Comparison of ENCODE assay signal across 13 cellular contexts in the genomic region with DNA sequence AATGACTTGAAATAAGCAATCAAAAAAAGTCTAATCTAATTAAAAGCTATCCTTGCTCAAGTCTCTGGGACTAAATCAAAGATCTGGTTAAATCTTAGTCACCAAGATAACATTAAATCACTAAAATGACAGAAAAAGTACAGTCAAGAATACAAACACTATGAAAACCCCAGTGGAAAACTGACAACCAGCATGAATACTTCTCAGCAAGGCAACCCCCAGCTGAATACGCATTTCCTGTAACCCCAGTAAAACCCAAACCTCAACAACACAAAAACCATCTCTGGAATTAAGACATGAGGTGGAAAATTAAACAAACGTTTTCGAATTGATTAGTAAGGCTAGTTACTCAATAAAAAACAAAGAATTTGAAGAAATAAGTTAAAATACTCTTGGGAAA. TPM values are rescaled to one million over a fixed set of nuclear protein-coding genes. Genes with fewer than 3 reads are reported as not detected.
DNase-seq lines count a peak whose midpoint lies in the region; ATAC-seq lines count a peak whose summit lies in the region.
"Had no signal": no experiment of that assay in that cellular context is flagged by ENCODE, and none has a peak within 500 bp of the region (broad histone marks: within the 10 kb centered on the region; RNA-seq: fewer than 3 reads in every experiment).

No MANE protein-coding gene starts in this region.

- H3K36me3 ChIP-seq in CD4-positive, CD25-positive, alpha-beta regulatory T cell (ENCODE audit: control insufficient read depth, insufficient read depth, low read length), result peaks cover 37% of the 10 kb centered on the region

- peak overlapping the region; percentile 1 to 77 (median 50) for H3K4me3 Mint-ChIP-seq in CD4-positive, CD25-positive, alpha-beta regulatory T cell
- no peak overlapping the region for H3K4me3 Mint-ChIP-seq in IgD-negative memory B cell
- no peak overlapping the region for H3K4me3 Mint-ChIP-seq in activated naive CD4-positive, alpha-beta T cell treated with anti-CD3 and anti-CD28 coated beads, Interleukin-2, amount 10 ng/mL, durations not matched to agents 7 days and 5 days

- H3K4me1 Mint-ChIP-seq in CD4-positive, CD25-positive, alpha-beta regulatory T cell, result peaks cover 36 to 61% (median 45%) of the 10 kb centered on the region in 4 donors
- peaks cover 9 to 10% (median 10%) of the 10 kb centered on the region in 3 donors for H3K4me1 Mint-ChIP-seq in IgD-negative memory B cell
- peaks cover 20% of the 10 kb centered on the region for H3K4me1 Mint-ChIP-seq in activated naive CD4-positive, alpha-beta T cell treated with anti-CD3 and anti-CD28 coated beads, Interleukin-2, amount 10 ng/mL, durations not matched to agents 7 days and 5 days

- peak overlapping the region; percentile 83 for H3K27ac ChIP-seq in CD4-positive, CD25-positive, alpha-beta regulatory T cell (ENCODE audit: insufficient read depth, low read length, poor library complexity, severe bottlenecking)
- H3K27ac ChIP-seq: stomach had no signal

- DNase-seq in CD4-positive, CD25-positive, alpha-beta regulatory T cell, result peak; percentile 49 to 71 (median 58)
- no peak for DNase-seq in activated naive CD4-positive, alpha-beta T cell treated with anti-CD3 and anti-CD28 coated beads, Interleukin-2, amount 10 ng/mL, durations not matched to agents 7 days and 5 days
- DNase-seq in iris pigment epithelial cell (ENCODE audit: low read depth), result peak; percentile 75
- no peak for DNase-seq in NCI-H146 (lab: John Stamatoyannopoulos, UW)
- DNase-seq in NCI-H1105 treated with DMSO at 0.1 percent for 48 hours (lab: John Stamatoyannopoulos, UW), result no peak
- DNase-seq in KG1 (lab: John Stamatoyannopoulos, UW), result no peak
- DNase-seq: activated gamma-delta T cell, left colon, NCI-H2029, stomach had no signal

- H3K9me3 Mint-ChIP-seq in CD4-positive, CD25-positive, alpha-beta regulatory T cell, result no peaks in the 10 kb centered on the region
- H3K9me3 Mint-ChIP-seq in IgD-negative memory B cell, result no peaks in the 10 kb centered on the region
- no peaks in the 10 kb centered on the region for H3K9me3 Mint-ChIP-seq in activated naive CD4-positive, alpha-beta T cell treated with anti-CD3 and anti-CD28 coated beads, Interleukin-2, amount 10 ng/mL, durations not matched to agents 7 days and 5 days

- H3K4me1 ChIP-seq in CD4-positive, CD25-positive, alpha-beta regulatory T cell (ENCODE audit: control insufficient read depth, insufficient read depth, low read length, poor library complexity, severe bottlenecking), result peaks cover 29% of the 10 kb centered on the region
- H3K4me1 ChIP-seq: HAP-1 had no signal

- H3K27me3 Mint-ChIP-seq in CD4-positive, CD25-positive, alpha-beta regulatory T cell, result no peaks in the 10 kb centered on the region
- no peaks in the 10 kb centered on the region for H3K27me3 Mint-ChIP-seq in IgD-negative memory B cell
- no peaks in the 10 kb centered on the region for H3K27me3 Mint-ChIP-seq in activated naive CD4-positive, alpha-beta T cell treated with anti-CD3 and anti-CD28 coated beads, Interleukin-2, amount 10 ng/mL, durations not matched to agents 7 days and 5 days

- H3K4me3 ChIP-seq in CD4-positive, CD25-positive, alpha-beta regulatory T cell (ENCODE audit: low read depth, low read length), result peak overlapping the region; percentile 76
- H3K4me3 ChIP-seq: HAP-1, stomach had no signal

- peaks cover 33% of the 10 kb centered on the region for H3K36me3 Mint-ChIP-seq in CD4-positive, CD25-positive, alpha-beta regulatory T cell
- peaks cover 9% of the 10 kb centered on the region for H3K36me3 Mint-ChIP-seq in IgD-negative memory B cell
- H3K36me3 Mint-ChIP-seq in activated naive CD4-positive, alpha-beta T cell treated with anti-CD3 and anti-CD28 coated beads, Interleukin-2, amount 10 ng/mL, durations not matched to agents 7 days and 5 days, result peaks cover 51% of the 10 kb centered on the region

- ATAC-seq in CD4-positive, CD25-positive, alpha-beta regulatory T cell (ENCODE audit: low read depth in 2 of 2), result peak; percentile 69 to 70
- ATAC-seq in GM18870 (IDR thresholded peaks at IDR 0.05; ENCODE audit: unreplicated experiment), result no peak
- ATAC-seq: left colon had no signal

- H3K27ac Mint-ChIP-seq in CD4-positive, CD25-positive, alpha-beta regulatory T cell, result peak overlapping the region; percentile 93 to 99 (median 93)
- H3K27ac Mint-ChIP-seq in IgD-negative memory B cell, result peak overlapping the region; percentile 50 to 61 (median 59)
- H3K27ac Mint-ChIP-seq in activated naive CD4-positive, alpha-beta T cell treated with anti-CD3 and anti-CD28 coated beads, Interleukin-2, amount 10 ng/mL, durations not matched to agents 7 days and 5 days, result peak overlapping the region; percentile 86

- H3K9me3 ChIP-seq in CD4-positive, CD25-positive, alpha-beta regulatory T cell (ENCODE audit: control insufficient read depth in 2 of 2, low read length in 2 of 2), result no peaks in the 10 kb centered on the region
- H3K9me3 ChIP-seq: HAP-1, stomach had no signal

- CTCF ChIA-PET in activated naive CD4-positive, alpha-beta T cell treated with anti-CD3 and anti-CD28 coated beads, Interleukin-2, amount 10 ng/mL, durations not matched to agents 7 days and 5 days (lab: Charles Lee), result interaction anchor here (0.7 to 5.3 kb wide), 9 partner anchors 8 to 76 kb away, joined by 3 to 27 read pairs (median 5); partner anchors contain the start of gene ZC3H12D

- no peaks in the 10 kb centered on the region for H3K27me3 ChIP-seq in CD4-positive, CD25-positive, alpha-beta regulatory T cell (ENCODE audit: control insufficient read depth, insufficient read depth, low read length)
- H3K27me3 ChIP-seq: stomach had no signal

RNA-seq across cellular contexts. Expression of gene ZC3H12D, which starts 23.7 kb away (rescaled TPM):
- total RNA-seq in CD4-positive, CD25-positive, alpha-beta regulatory T cell, result 251 TPM
- polyA plus RNA-seq in CD4-positive, CD25-positive, alpha-beta regulatory T cell, result 10 to 100 TPM in 1 of 4 donors, 1 to 10 TPM in 3; 7.1 to 10.3 (median 8.7) TPM
- 8.2 TPM for polyA plus RNA-seq in IgD-negative memory B cell

RNA-seq across cellular contexts. Expression of gene PPIL4, which starts 37.4 kb away (rescaled TPM):
- total RNA-seq in CD4-positive, CD25-positive, alpha-beta regulatory T cell, result 40.8 TPM
- polyA plus RNA-seq in CD4-positive, CD25-positive, alpha-beta regulatory T cell, result 10 to 100 TPM; 10.0 to 13.3 (median 12.0) TPM
- polyA plus RNA-seq in IgD-negative memory B cell, result 11.1 TPM

RNA-seq across cellular contexts. Expression of gene GINM1, which starts 57.7 kb away (rescaled TPM):
- total RNA-seq in CD4-positive, CD25-positive, alpha-beta regulatory T cell, result 29.1 TPM
- polyA plus RNA-seq in CD4-positive, CD25-positive, alpha-beta regulatory T cell, result 10 to 100 TPM; 24.0 to 29.9 (median 26.4) TPM
- polyA plus RNA-seq in IgD-negative memory B cell, result 46.7 TPM

Comparison
In these comparisons a context has a peak if more than half of its experiments do, and no peak if none do; other contexts are left out.
1. DNase-seq: peak in CD4-positive, CD25-positive, alpha-beta regulatory T cell (3 of 3) and iris pigment epithelial cell (single experiment); none in activated naive CD4-positive, alpha-beta T cell treated with anti-CD3 and anti-CD28 coated beads, Interleukin-2, amount 10 ng/mL, durations not matched to agents 7 days and 5 days (single experiment), NCI-H146 (single experiment), NCI-H1105 treated with DMSO at 0.1 percent for 48 hours (single experiment) and KG1 (single experiment).
2. H3K4me3 Mint-ChIP-seq: peak in CD4-positive, CD25-positive, alpha-beta regulatory T cell (4 of 4); none in IgD-negative memory B cell (0 of 4) and activated naive CD4-positive, alpha-beta T cell treated with anti-CD3 and anti-CD28 coated beads, Interleukin-2, amount 10 ng/mL, durations not matched to agents 7 days and 5 days (single experiment).
3. Peak in every context shown above with its lines, with median percentiles within 50 percentile points of each other: H3K27ac Mint-ChIP-seq.